In the genomic region with DNA sequence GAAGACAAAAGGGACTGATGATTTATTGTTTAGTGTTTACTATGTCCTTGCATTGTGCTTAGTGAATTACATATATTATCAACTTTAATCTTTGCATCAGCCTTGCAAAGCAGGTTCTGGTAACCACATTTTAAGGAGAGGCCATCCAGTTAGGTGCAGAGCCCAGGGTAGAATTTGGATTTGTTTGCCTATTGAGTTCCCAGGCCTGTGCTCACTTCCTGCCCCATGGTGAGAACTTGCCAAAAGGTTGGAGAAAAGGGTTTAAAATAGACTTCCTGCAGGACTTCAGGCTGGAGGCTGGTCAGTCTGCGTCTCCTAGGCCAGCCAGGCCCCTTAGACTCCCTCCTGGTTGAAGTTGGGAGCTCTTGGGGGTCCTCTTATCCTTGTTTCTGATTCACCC, we compare ENCODE assay signal across 17 cellular contexts.
DNase-seq lines count a peak whose midpoint lies in the region; ATAC-seq and TF ChIP-seq lines count a peak whose summit lies in the region.
"Had no signal": no experiment of that assay in that cellular context is flagged by ENCODE, and none has a peak within 500 bp of the region (broad histone marks: within the 10 kb centered on the region; RNA-seq: fewer than 3 reads in every experiment).

No MANE protein-coding gene starts in this region.

- TF ChIP-seq CTCF in 22Rv1 (IDR thresholded peaks at IDR 0.05) (no peak), HL-60 (IDR thresholded peaks at IDR 0.05; ENCODE audit: insufficient read depth, low read length) (no peak), epithelial cell of esophagus (IDR thresholded peaks at IDR 0.05; ENCODE audit: insufficient read depth, low read depth, low read length, missing control alignments) (no peak), lung (IDR thresholded peaks at IDR 0.05; ENCODE audit: control extremely low read depth, extremely low read depth) (no peak)

- H3K27me3 Mint-ChIP-seq in immature natural killer cell (ENCODE audit: low read depth in 3 of 3) = peaks cover 0 to 1% (median 0%) of the 10 kb centered on the region in 3 donors
- H3K27me3 Mint-ChIP-seq: activated CD4-positive, alpha-beta T cell treated with anti-CD3 and anti-CD28 coated beads for 36 hours; stimulated activated naive B cell treated with anti-CD40 and anti-IgM and Interleukin-4, amounts not matched to agents 10 μg/mL and 1 μg/mL and 100 μg/mL, for 72 hours had no signal

- peaks cover 32 to 54% (median 37%) of the 10 kb centered on the region in 3 donors for H3K36me3 Mint-ChIP-seq in immature natural killer cell

- peaks cover 10 to 24% of the 10 kb centered on the region in 2 donors for H3K36me3 ChIP-seq in lung (ENCODE audit: control insufficient read depth in 2 of 2, insufficient read depth in 2 of 2, low read length in 2 of 2)

- H3K27me3 ChIP-seq in HL-60 (ENCODE audit: insufficient read depth, poor library complexity, severe bottlenecking) (no peaks in the 10 kb centered on the region), lung (ENCODE audit: control insufficient read depth, insufficient read depth) (no peaks in the 10 kb centered on the region)

- peaks cover 5 to 6% of the 10 kb centered on the region in 2 donors for H3K4me1 ChIP-seq in lung (ENCODE audit: control insufficient read depth in 2 of 2, insufficient read depth in 2 of 2, low read length in 2 of 2)

- H3K4me1 Mint-ChIP-seq in immature natural killer cell = peaks cover 10 to 13% of the 10 kb centered on the region in 2 donors

- peak overlapping the region; percentile 52 for H3K27ac ChIP-seq in 22Rv1
- H3K27ac ChIP-seq in HL-60 (replicated peaks) = peak overlapping the region; percentile 42
- H3K27ac ChIP-seq in lung (ENCODE audit: low read depth in 1 of 2, low read length in 1 of 2) = peak overlapping the region; percentile 16 to 54
- H3K27ac ChIP-seq: SK-N-MC had no signal

- WGBS in lung, 2 donors = 30 to 53% methylated on average over 1 of the region's 1 CpG

- DNase-seq in HL-60 (ENCODE audit: low read depth in 1 of 2, low spot score in 1 of 2) (no peak), epithelial cell of esophagus (ENCODE audit: low read depth) (peak; percentile 35), lung (ENCODE audit: low spot score) (no peak), immature natural killer cell (no peak), NCI-H1105 treated with DMSO at 0.1 percent for 48 hours (lab: John Stamatoyannopoulos, UW) (no peak), NCI-H226 (no peak)
- DNase-seq: activated CD4-positive, alpha-beta T cell treated with anti-CD3 and anti-CD28 coated beads for 36 hours; activated gamma-delta T cell treated with Interleukin-2 at 50 U/mL for 16 hours; cortex of kidney; glutamatergic neuron; NCI-H187 treated with DMSO at 0.1 percent for 48 hours; NCI-H524 treated with DMSO at 0.1 percent for 48 hours; stimulated activated CD4-positive, alpha-beta T cell treated with anti-CD3 and anti-CD28 coated beads, Interleukin-15, amount 100 ng/mL, for 24 hours; stimulated activated naive B cell treated with anti-CD40 and anti-IgM and Interleukin-4, amounts not matched to agents 10 μg/mL and 1 μg/mL and 100 μg/mL, for 72 hours had no signal

- H3K27ac Mint-ChIP-seq in immature natural killer cell = no peak overlapping the region
- H3K27ac Mint-ChIP-seq: activated CD4-positive, alpha-beta T cell treated with anti-CD3 and anti-CD28 coated beads for 36 hours; stimulated activated naive B cell treated with anti-CD40 and anti-IgM and Interleukin-4, amounts not matched to agents 10 μg/mL and 1 μg/mL and 100 μg/mL, for 72 hours had no signal

- no peak overlapping the region for H3K4me3 Mint-ChIP-seq in immature natural killer cell
- H3K4me3 Mint-ChIP-seq: activated CD4-positive, alpha-beta T cell treated with anti-CD3 and anti-CD28 coated beads for 36 hours; stimulated activated naive B cell treated with anti-CD40 and anti-IgM and Interleukin-4, amounts not matched to agents 10 μg/mL and 1 μg/mL and 100 μg/mL, for 72 hours had no signal

- no peak overlapping the region for H3K4me3 ChIP-seq in HL-60 (replicated peaks; ENCODE audit: insufficient read depth, low read length)
- H3K4me3 ChIP-seq in epithelial cell of esophagus (ENCODE audit: low read length) = no peak overlapping the region
- H3K4me3 ChIP-seq in lung = no peak overlapping the region
- H3K4me3 ChIP-seq: SK-N-MC had no signal

- H3K9me3 ChIP-seq in lung (ENCODE audit: control insufficient read depth in 2 of 2, insufficient read depth in 1 of 2, low read length in 1 of 2) = no peaks in the 10 kb centered on the region

- ATAC-seq in lung (ENCODE audit: insufficient read depth, low FRiP score) (peak; percentile 28), HG03095 (IDR thresholded peaks at IDR 0.05; ENCODE audit: unreplicated experiment) (no peak)
- ATAC-seq: activated CD4-positive, alpha-beta T cell treated with anti-CD3 and anti-CD28 coated beads for 36 hours; stimulated activated naive B cell treated with anti-CD40 and anti-IgM and Interleukin-4, amounts not matched to agents 10 μg/mL and 1 μg/mL and 100 μg/mL, for 72 hours had no signal

- no peaks in the 10 kb centered on the region for H3K9me3 Mint-ChIP-seq in immature natural killer cell
- H3K9me3 Mint-ChIP-seq: stimulated activated naive B cell treated with anti-CD40 and anti-IgM and Interleukin-4, amounts not matched to agents 10 μg/mL and 1 μg/mL and 100 μg/mL, for 72 hours had no signal
